In the genomic region with DNA sequence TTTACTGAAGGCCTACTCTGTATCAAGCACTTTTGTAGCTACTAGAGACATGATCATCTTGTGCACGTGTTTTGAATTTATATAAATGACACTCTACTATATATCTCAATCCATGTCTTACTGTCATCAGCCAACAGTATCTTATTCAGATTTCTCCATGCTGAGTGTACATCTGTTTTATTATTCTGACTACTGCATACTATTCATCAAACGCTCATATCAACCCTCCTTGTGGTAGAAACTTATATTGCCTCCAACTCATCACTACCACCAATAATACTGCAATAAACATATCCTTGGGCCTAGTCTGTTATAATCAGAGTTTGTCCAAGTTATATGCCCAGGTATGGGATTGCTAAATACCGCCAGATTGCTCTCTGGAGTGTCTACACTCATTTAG, we compare ENCODE assay signal across 1 cellular context.
TF ChIP-seq lines count a peak whose summit lies in the region.

No MANE protein-coding gene starts in this region.

TF ChIP-seq in endothelial cell of umbilical vein, 7 proteins besides CTCF, POLR2A, EP300 and RAD21 (continued from another document):
- TF ChIP-seq, protein P1, sequence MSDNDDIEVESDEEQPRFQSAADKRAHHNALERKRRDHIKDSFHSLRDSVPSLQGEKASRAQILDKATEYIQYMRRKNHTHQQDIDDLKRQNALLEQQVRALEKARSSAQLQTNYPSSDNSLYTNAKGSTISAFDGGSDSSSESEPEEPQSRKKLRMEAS (IDR thresholded peaks at IDR 0.05; ENCODE audit: insufficient read depth, insufficient read length) = no peak
- no peak for TF ChIP-seq FOS (IDR thresholded peaks at IDR 0.05; ENCODE audit: borderline replicate concordance, insufficient read depth, low read length)
- TF ChIP-seq POLR2AphosphoS5 (IDR thresholded peaks at IDR 0.05; ENCODE audit: insufficient read depth, low read depth, low read length) = no peak
